In genomic region chr3:116302087-116302747, GRCh38 we compare ENCODE assay signal across 2 cellular contexts.
TF ChIP-seq lines count a peak whose summit lies in the region.

No MANE protein-coding gene starts in this region.

TF ChIP-seq in IMR-90, 13 proteins besides CTCF, POLR2A, EP300 and RAD21 (continued from another document):
- TF ChIP-seq FOS (IDR thresholded peaks at IDR 0.05; ENCODE audit: low read depth, low read length) (no peak), SMC3 (IDR thresholded peaks at IDR 0.05; ENCODE audit: low read depth, low read length) (no peak), ELK1 (IDR thresholded peaks at IDR 0.05; ENCODE audit: borderline replicate concordance, low read depth, low read length) (no peak), BHLHE40 (IDR thresholded peaks at IDR 0.05; ENCODE audit: low read depth, low read length) (no peak), USF2 (IDR thresholded peaks at IDR 0.05; ENCODE audit: low read depth, low read length) (no peak), MAFK (IDR thresholded peaks at IDR 0.05; ENCODE audit: low read depth, low read length) (no peak), CHD1 (IDR thresholded peaks at IDR 0.05; ENCODE audit: low read depth, low read length) (no peak), MXI1 (IDR thresholded peaks at IDR 0.05; ENCODE audit: borderline replicate concordance, low read depth, low read length) (no peak)

TF ChIP-seq in K562, 482 proteins besides CTCF, POLR2A, EP300 and RAD21:
- TF ChIP-seq PKNOX1 (IDR thresholded peaks at IDR 0.05): 0 out of 2 replicates have a peak, but pooled peaks have one; percentile 13
- TF ChIP-seq E4F1 (CRISPR knock-in tag; IDR thresholded peaks at IDR 0.05; ENCODE audit: borderline replicate concordance): no peak
- TF ChIP-seq TSHZ1 (CRISPR knock-in tag; IDR thresholded peaks at IDR 0.05): no peak
- TF ChIP-seq ILK (tag; IDR thresholded peaks at IDR 0.05; ENCODE audit: borderline replicate concordance, low read depth): no peak
- no peak for TF ChIP-seq ZNF274 (IDR thresholded peaks at IDR 0.05; ENCODE audit: borderline replicate concordance, low read depth, low read length)
- no peak for TF ChIP-seq CREM (IDR thresholded peaks at IDR 0.05; ENCODE audit: low read depth)
- TF ChIP-seq MEIS2 (IDR thresholded peaks at IDR 0.05; ENCODE audit: partially characterized antibody): peak; percentile 71
